8 cellular contexts compared by ENCODE assay signal in the genomic region with DNA sequence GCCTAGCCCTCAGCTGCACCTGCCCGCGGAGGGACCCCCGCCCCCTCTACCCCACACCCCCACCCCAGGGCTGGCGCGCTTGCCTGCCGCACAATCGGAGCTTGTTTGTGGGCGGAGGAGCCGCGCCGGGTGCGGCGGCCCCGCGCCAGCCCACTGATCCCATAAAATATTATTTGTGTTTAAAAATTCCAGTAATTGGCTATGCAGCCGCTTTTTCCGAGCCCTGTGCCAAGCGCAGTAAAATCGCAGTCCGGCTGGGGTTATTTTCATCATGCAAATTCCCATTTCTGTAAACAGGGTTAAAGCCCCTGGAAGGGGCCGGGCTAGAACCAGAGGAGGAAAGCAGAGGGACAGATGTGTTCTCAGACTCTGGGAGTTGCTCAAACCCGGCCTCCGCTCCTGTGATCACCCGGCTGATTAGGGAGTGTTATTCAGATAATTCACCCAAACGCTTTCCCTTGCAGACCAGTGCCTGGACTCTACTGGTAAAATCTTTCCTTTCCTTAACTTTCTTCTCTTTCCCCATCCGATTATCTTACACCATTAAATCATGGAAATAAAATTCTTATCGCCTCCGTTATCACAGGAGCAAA.
A peak's percentile ranks its signal among the peaks of the same experiment; 100 is the strongest.
DNase-seq lines count a peak whose midpoint lies in the region; ATAC-seq and TF ChIP-seq lines count a peak whose summit lies in the region.

No MANE protein-coding gene starts in this region.

- H3K4me3 ChIP-seq in GM06990 (replicated peaks; ENCODE audit: low read depth, low read length) (peak overlapping the region; percentile 40), NT2/D1 (ENCODE audit: insufficient read length, low read depth) (peak overlapping the region; percentile 28), heart left ventricle (peak overlapping the region; percentile 29 to 68 (median 59))

- no peak for DNase-seq in GM06990 (ENCODE audit: extremely low read depth, insufficient read length)
- no peak for DNase-seq in NT2/D1 (ENCODE audit: low read depth, low spot score)
- DNase-seq in heart left ventricle, result peak in 3 of 5 donors; percentile 28 to 43 (median 29)
- peak; percentile 42 for DNase-seq in retina
- no peak for DNase-seq in NK-92 treated with Interleukin-12 subunit alpha and Interleukin-12 subunit beta, amount 100 ng/mL, for 24 hours (lab: John Stamatoyannopoulos, UW)
- DNase-seq in glomerular visceral epithelial cell (ENCODE audit: extremely low spot score), result no peak

- 5 to 9% (median 7%) methylated on average over 13 to 28 of the region's 28 CpGs for WGBS in heart left ventricle, 4 donors

- no peaks in the 10 kb centered on the region for H3K27me3 ChIP-seq in GM06990 (replicated peaks; ENCODE audit: control insufficient read depth, insufficient read depth, low read length)
- H3K27me3 ChIP-seq in NT2/D1 (ENCODE audit: insufficient read depth, insufficient read length), result peaks cover 57% of the 10 kb centered on the region
- peaks cover 0 to 50% (median 0%) of the 10 kb centered on the region in 9 donors for H3K27me3 ChIP-seq in heart left ventricle

- ATAC-seq in heart left ventricle (peak in 2 of 4 donors; percentile 13 to 32), GM21737 (IDR thresholded peaks at IDR 0.05; ENCODE audit: unreplicated experiment) (no peak), HG03439 (IDR thresholded peaks at IDR 0.05; ENCODE audit: unreplicated experiment) (no peak)

- no peak for TF ChIP-seq CTCF in GM06990 (IDR thresholded peaks at IDR 0.05; ENCODE audit: insufficient read depth, low read length, poor library complexity, severe bottlenecking)
- TF ChIP-seq CTCF in heart left ventricle (IDR thresholded peaks at IDR 0.05), result peak in 2 of 12 donors; percentile 2 to 10

- no peak for TF ChIP-seq POLR2A in heart left ventricle (IDR thresholded peaks at IDR 0.05)

- peak overlapping the region in 10 of 12 donors; percentile 55 to 92 (median 80) for H3K27ac ChIP-seq in heart left ventricle

- H3K4me1 ChIP-seq in NT2/D1 (ENCODE audit: insufficient read depth, insufficient read length) (peaks cover 18% of the 10 kb centered on the region), heart left ventricle (peaks cover 2 to 47% (median 24%) of the 10 kb centered on the region in 12 donors)

- H3K9me3 ChIP-seq in NT2/D1 (ENCODE audit: insufficient read depth, low read length), result no peaks in the 10 kb centered on the region
- no peaks in the 10 kb centered on the region for H3K9me3 ChIP-seq in heart left ventricle

- peak overlapping the region; percentile 32 for H3K9ac ChIP-seq in NT2/D1 (ENCODE audit: insufficient read length, low read depth)

- intact Hi-C loops in heart left ventricle (cut with DNase I), result loop anchor here in 6 of 10 donors (2.0 to 10.0 kb wide), 6 partner anchors 22 to 256 kb away; a partner anchor contains a TSS

- H3K36me3 ChIP-seq in GM06990 (ENCODE audit: control insufficient read depth, insufficient read depth, low read length) (no peaks in the 10 kb centered on the region), NT2/D1 (ENCODE audit: insufficient read depth, insufficient read length, low read length) (no peaks in the 10 kb centered on the region), heart left ventricle (no peaks in the 10 kb centered on the region)

Comparison
In these comparisons a context has a peak if more than half of its experiments do, and no peak if none do; other contexts are left out.
1. DNase-seq: peak in heart left ventricle (3 of 5) and retina (single experiment); none in GM06990 (single experiment), NT2/D1 (single experiment), NK-92 treated with Interleukin-12 subunit alpha and Interleukin-12 subunit beta, amount 100 ng/mL, for 24 hours (single experiment) and glomerular visceral epithelial cell (single experiment).
2. Peak in every context shown above with its lines, with median percentiles within 50 percentile points of each other: H3K4me3 ChIP-seq.